In genomic region chr13:112624040-112624439, GRCh38 we compare ENCODE assay signal across 26 cellular contexts.
"Had no signal": no experiment of that assay in that cellular context is flagged by ENCODE, and none has a peak within 500 bp of the region (broad histone marks: within the 10 kb centered on the region; RNA-seq: fewer than 3 reads in every experiment).

No MANE protein-coding gene starts in this region.

- H3K27ac Mint-ChIP-seq: naive thymus-derived CD8-positive, alpha-beta T cell; nephron; stimulated activated naive CD8-positive, alpha-beta T cell treated with anti-CD3 and anti-CD28 coated beads, Interleukin-15, Interleukin-2, amounts not matched to agents 100 ng/mL and 50 ng/mL, for 24 hours had no signal

- H3K9me3 Mint-ChIP-seq: naive thymus-derived CD8-positive, alpha-beta T cell; neural crest cell; stimulated activated naive CD8-positive, alpha-beta T cell treated with anti-CD3 and anti-CD28 coated beads, Interleukin-15, Interleukin-2, amounts not matched to agents 100 ng/mL and 50 ng/mL, for 24 hours had no signal

- H3K4me1 ChIP-seq: heart right ventricle, left lung, parathyroid adenoma, right atrium auricular region, suprapubic skin, tibial artery, upper lobe of right lung had no signal

- H3K9me3 ChIP-seq: heart right ventricle, left lung, neutrophil, right atrium auricular region, right lobe of liver, suprapubic skin, thoracic aorta, tibial artery, upper lobe of right lung had no signal

- H3K36me3 Mint-ChIP-seq: naive thymus-derived CD8-positive, alpha-beta T cell had no signal

- H3K9ac ChIP-seq: parathyroid adenoma had no signal

- H3K27ac ChIP-seq: heart right ventricle, hepatocyte, left lung, neutrophil, parathyroid adenoma, right atrium auricular region, right lobe of liver, suprapubic skin, thoracic aorta, tibial artery, upper lobe of right lung had no signal

- H3K4me2 ChIP-seq: hepatocyte, smooth muscle cell had no signal

- H3K36me3 ChIP-seq: heart right ventricle, left lung, neutrophil, right atrium auricular region, right lobe of liver, suprapubic skin, thoracic aorta, tibial artery, upper lobe of right lung had no signal

- H3K27me3 ChIP-seq: right atrium auricular region, right lobe of liver, upper lobe of right lung had no signal

- DNase-seq: heart right ventricle; kidney glomerular epithelial cell; left colon; left lung; naive thymus-derived CD8-positive, alpha-beta T cell; occipital lobe; stimulated activated CD4-positive, alpha-beta T cell treated with anti-CD3 and anti-CD28 coated beads, Interleukin-12 subunit alpha, Interleukin-12 subunit beta, amount 100 ng/mL, for 4 hours; stimulated activated CD4-positive, alpha-beta T cell treated with anti-CD3 and anti-CD28 coated beads, Interleukin-15, amount 100 ng/mL, for 24 hours; stimulated activated CD4-positive, alpha-beta T cell treated with anti-CD3 and anti-CD28 coated beads, Interleukin-2, amount 100 ng/mL, for 24 hours; stimulated activated CD4-positive, alpha-beta T cell treated with anti-CD3 and anti-CD28 coated beads, Interleukin-4, amount 100 ng/mL, for 1 hour; stimulated activated naive CD4-positive, alpha-beta T cell; tibial artery; trophoblast cell; upper lobe of right lung had no signal

- H3K4me1 Mint-ChIP-seq: nephron had no signal

- H3K4me3 ChIP-seq: heart right ventricle, hepatocyte, left lung, lung, right atrium auricular region, right lobe of liver, smooth muscle cell, suprapubic skin, thoracic aorta, tibial artery, upper lobe of right lung had no signal

- H3K4me3 Mint-ChIP-seq: naive thymus-derived CD8-positive, alpha-beta T cell; nephron; neural crest cell; stimulated activated naive CD8-positive, alpha-beta T cell treated with anti-CD3 and anti-CD28 coated beads, Interleukin-15, Interleukin-2, amounts not matched to agents 100 ng/mL and 50 ng/mL, for 24 hours had no signal

- H3K79me2 ChIP-seq: hepatocyte, parathyroid adenoma had no signal
